8 cellular contexts compared by ENCODE assay signal in genomic region chr4:4502694-4503311, GRCh38. TPM values are rescaled to one million over a fixed set of nuclear protein-coding genes. Genes with fewer than 3 reads are reported as not detected.
A peak's percentile ranks its signal among the peaks of the same experiment; 100 is the strongest.
DNase-seq lines count a peak whose midpoint lies in the region; ATAC-seq and TF ChIP-seq lines count a peak whose summit lies in the region.
"Had no signal": no experiment of that assay in that cellular context is flagged by ENCODE, and none has a peak within 500 bp of the region (broad histone marks: within the 10 kb centered on the region; RNA-seq: fewer than 3 reads in every experiment).

No MANE protein-coding gene starts in this region.

- H3K27ac ChIP-seq in OCI-LY7 (ENCODE audit: low read depth, low read length, poor library complexity, severe bottlenecking): no peak overlapping the region
- peak overlapping the region in 2 of 59 donors; percentile 31 to 45 for H3K27ac ChIP-seq in dorsolateral prefrontal cortex
- H3K27ac ChIP-seq: KMS-11 had no signal

- H3K4me3 ChIP-seq in OCI-LY7 (ENCODE audit: low read depth, low read length, poor library complexity, severe bottlenecking) (no peak overlapping the region), dorsolateral prefrontal cortex (peak overlapping the region in 55 of 59 donors; percentile 1 to 58 (median 32))

- DNase-seq in OCI-LY7 (ENCODE audit: low spot score): no peak
- no peak for DNase-seq in dorsolateral prefrontal cortex
- peak; percentile 24 for DNase-seq in stimulated activated naive CD4-positive, alpha-beta T cell treated with Interleukin-2 at 50 U/mL for 16 hours (lab: John Stamatoyannopoulos, UW)
- DNase-seq in DMS 273 treated with DMSO at 0.1 percent for 48 hours (lab: John Stamatoyannopoulos, UW): no peak
- no peak for DNase-seq in DMS53 treated with DMSO at 0.1 percent for 48 hours (lab: John Stamatoyannopoulos, UW; ENCODE audit: unreplicated experiment)

- H3K4me2 ChIP-seq in OCI-LY7 (ENCODE audit: low read length): peak overlapping the region; percentile 39
- H3K4me2 ChIP-seq: KMS-11 had no signal

- H3K79me2 ChIP-seq in OCI-LY7 (ENCODE audit: insufficient read depth, low read depth, low read length): peaks cover 6% of the 10 kb centered on the region; the same call in 1 of the 2 replicates

- no peaks in the 10 kb centered on the region for H3K9me2 ChIP-seq in OCI-LY7 (ENCODE audit: insufficient read depth, low read length)

- H3K36me3 ChIP-seq in OCI-LY7 (ENCODE audit: insufficient read depth, low read length): no peaks in the 10 kb centered on the region

- no peak for TF ChIP-seq CTCF in OCI-LY7 (conservative IDR thresholded peaks at IDR 0.05; ENCODE audit: low read length)
- no peak for TF ChIP-seq CTCF in dorsolateral prefrontal cortex (IDR thresholded peaks at IDR 0.05 in 54 of 56, conservative IDR thresholded peaks at IDR 0.05 in 2 of 56; ENCODE audit: low read depth in 1 of 56, partially characterized antibody in 56 of 56)

- no TSS peak for BruUV-seq in OCI-LY7 (replicated peaks; lab: Mats Ljungman, UMichigan)

- H4K20me1 ChIP-seq in OCI-LY7 (ENCODE audit: insufficient read depth, low read length): no peaks in the 10 kb centered on the region

- ATAC-seq in GM21447 (IDR thresholded peaks at IDR 0.05; ENCODE audit: unreplicated experiment) (peak; percentile 79), HG03159 (IDR thresholded peaks at IDR 0.05; ENCODE audit: unreplicated experiment) (no peak)

- H3K9me3 ChIP-seq in OCI-LY7 (ENCODE audit: low read length): no peaks in the 10 kb centered on the region

- intact Hi-C loops in OCI-LY7 (cut with micrococcal nuclease; ENCODE audit: unreplicated experiment): loop anchor here (10.0 kb wide), 1 partner anchor 1552 kb away; no protein-coding TSS in a partner anchor
- intact Hi-C loops in dorsolateral prefrontal cortex (cut with DNase I): no loop called here

- H3K4me1 ChIP-seq in OCI-LY7 (ENCODE audit: insufficient read depth, low read length, poor library complexity, severe bottlenecking): peaks cover 16% of the 10 kb centered on the region

- H3K27me3 ChIP-seq in dorsolateral prefrontal cortex: no peaks in the 10 kb centered on the region

- no peak overlapping the region for H2AFZ ChIP-seq in OCI-LY7 (ENCODE audit: low read length)

- CTCF ChIA-PET in OCI-LY7 (lab: Charles Lee; ENCODE audit: unreplicated experiment): no interaction called here

- POLR2A ChIA-PET in OCI-LY7 (lab: Charles Lee): interaction anchor here (0.8 to 1.6 kb wide), 4 partner anchors 11 to 34 kb away, joined by 3 to 7 read pairs (median 4); no protein-coding TSS in a partner anchor

RNA-seq across cellular contexts. Expression of gene STX18, which starts 39.0 kb away (rescaled TPM):
- 27.5 and 30.6 TPM in 2 replicates for total RNA-seq in OCI-LY7 (2014; rRNA removed; shearing (Covaris generic))
- total RNA-seq in OCI-LY7 (2022) (35.2 and 36.1 TPM in 2 replicates), dorsolateral prefrontal cortex (10 to 100 TPM; 17.3 to 46.2 (median 31.7) TPM)
